8 cellular contexts compared by ENCODE assay signal in the genomic region with DNA sequence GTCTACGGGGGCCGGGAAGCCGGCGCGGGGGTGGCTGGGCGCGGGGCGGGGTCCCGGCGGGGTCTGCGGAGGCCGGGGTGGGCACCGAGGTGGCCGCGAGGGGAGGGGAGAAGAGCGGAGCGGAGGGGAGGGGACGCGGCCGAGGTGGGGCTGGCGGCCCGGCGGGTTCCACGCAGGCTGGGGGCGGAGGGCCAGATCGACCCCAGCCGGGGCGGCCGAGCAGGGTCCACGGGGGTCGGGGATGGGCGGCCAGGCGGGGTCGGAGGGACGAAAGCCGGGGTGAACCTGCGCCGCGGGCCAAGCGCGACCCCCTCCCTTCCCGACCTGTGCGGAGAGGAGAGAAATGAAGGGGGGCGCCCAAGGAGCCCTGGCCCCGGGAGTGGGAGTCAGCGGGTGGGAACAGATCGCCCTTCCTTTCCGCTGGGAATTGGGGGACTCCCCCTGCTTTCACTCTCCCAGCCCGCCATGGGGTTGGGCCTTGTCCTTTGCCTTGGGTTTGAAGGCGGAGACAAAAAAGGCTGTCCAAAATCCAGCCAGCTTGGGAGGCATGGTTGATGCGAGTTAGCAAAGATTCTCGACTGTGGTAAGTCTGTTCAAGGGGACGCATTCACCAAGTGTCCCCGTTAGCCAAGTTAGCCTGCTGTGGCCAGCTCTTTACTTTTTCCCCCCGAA. TPM values are rescaled to one million over a fixed set of nuclear protein-coding genes. Genes with fewer than 3 reads are reported as not detected.
DNase-seq lines count a peak whose midpoint lies in the region; ATAC-seq, FAIRE-seq and TF ChIP-seq lines count a peak whose summit lies in the region.

No MANE protein-coding gene starts in this region.

- SMC1A ChIA-PET in GM12878 (lab: Charles Lee; ENCODE audit: uncharacterized antibody, unreplicated experiment): interaction anchor here (1.1 kb wide), 1 partner anchor 23 kb away, joined by 4 read pairs; no protein-coding TSS in a partner anchor

- CTCF ChIA-PET in PC-3 (lab: Charles Lee) (no interaction called here), GM12878 (lab: Yijun Ruan, JAX) (no interaction called here)

- H3K4me3 Mint-ChIP-seq in progenitor cell of endocrine pancreas (ENCODE audit: low read depth): peak overlapping the region; percentile 83

- no peak for TF ChIP-seq RAD21 in GM12878 (IDR thresholded peaks at IDR 0.05; ENCODE audit: insufficient read depth, low read depth, low read length)

- H2AFZ ChIP-seq in PC-3 (ENCODE audit: low read length) (peak overlapping the region; percentile 96), GM12878 (ENCODE audit: control insufficient read depth, low read depth, low read length) (peak overlapping the region; percentile 75)

- H3K4me1 ChIP-seq in PC-3 (ENCODE audit: insufficient read depth, low read length) (peaks cover 24% of the 10 kb centered on the region), GM12878 (ENCODE audit: control insufficient read depth, insufficient read depth, low read length) (peaks cover 21% of the 10 kb centered on the region)

- FAIRE-seq in GM12878 (lab: Jason Lieb, UNC): peak; percentile 66

- H3K4me1 Mint-ChIP-seq in progenitor cell of endocrine pancreas (ENCODE audit: low read depth): peaks cover 10% of the 10 kb centered on the region

- H3K27me3 Mint-ChIP-seq in progenitor cell of endocrine pancreas: peaks cover 5% of the 10 kb centered on the region

- H3K27ac ChIP-seq in PC-3 (ENCODE audit: low read length) (peak overlapping the region; percentile 64), GM12878 (ENCODE audit: control insufficient read depth, insufficient read depth) (peak overlapping the region; percentile 87)

- no peaks in the 10 kb centered on the region for H3F3A ChIP-seq in PC-3 (ENCODE audit: low read length, unreplicated experiment)

- H3K27me3 ChIP-seq in PC-3 (ENCODE audit: low read length) (no peaks in the 10 kb centered on the region), GM12878 (replicated peaks in 1 of 2; ENCODE audit: control insufficient read depth in 2 of 2, insufficient read depth in 2 of 2, low read length in 1 of 2) (peaks cover 0 to 4% of the 10 kb centered on the region in 2 experiments; a peak in 1 of 4 replicates)

- H3K36me3 Mint-ChIP-seq in progenitor cell of endocrine pancreas (ENCODE audit: insufficient read depth): peaks cover 6% of the 10 kb centered on the region

- TF ChIP-seq POLR2A in GM12878 (IDR thresholded peaks at IDR 0.05; ENCODE audit: low read depth, low read length): peak; percentile 55

- BruUV-seq in PC-3 (replicated peaks; lab: Mats Ljungman, UMichigan) (TSS peak; percentile 32), GM12878 (replicated peaks; lab: Mats Ljungman, UMichigan) (no TSS peak)

- H3K4me2 ChIP-seq in PC-3 (ENCODE audit: low read length) (peak overlapping the region; percentile 94), GM12878 (ENCODE audit: control insufficient read depth, insufficient read depth) (peak overlapping the region; percentile 89)

- H4K20me1 ChIP-seq in PC-3 (ENCODE audit: low read length) (peaks cover 7% of the 10 kb centered on the region), GM12878 (ENCODE audit: control insufficient read depth, insufficient read depth) (no peaks in the 10 kb centered on the region)

- intact Hi-C loops in PC-3 (cut with micrococcal nuclease) (loop anchor here (1.0 to 5.0 kb wide), 3 partner anchors 39 to 109 kb away; partner anchors contain the start of gene POLR3B), GM12878 (cut with micrococcal nuclease; ENCODE audit: unreplicated experiment) (loop anchor here (5.0 kb wide), 1 partner anchor 34 kb away; no protein-coding TSS in a partner anchor)

- H3K9me3 ChIP-seq in PC-3 (ENCODE audit: low read length) (no peaks in the 10 kb centered on the region), GM12878 (replicated peaks; ENCODE audit: control insufficient read depth, insufficient read depth, low read length) (no peaks in the 10 kb centered on the region)

- DNase-seq in NCI-H510A treated with DMSO at 0.1 percent for 48 hours (lab: John Stamatoyannopoulos, UW) (peak; percentile 30), NCI-H510A (lab: John Stamatoyannopoulos, UW) (no peak), PC-3 (peak; percentile 58), GM12878 (ENCODE audit: low read depth, low spot score) (no peak), hepatic stellate cell (ENCODE audit: low spot score) (peak; percentile 85), progenitor cell of endocrine pancreas (ENCODE audit: low spot score, unreplicated experiment) (no peak), NCI-H526 treated with DMSO at 0.1 percent for 48 hours (lab: John Stamatoyannopoulos, UW) (no peak)

- H3K79me2 ChIP-seq in PC-3 (ENCODE audit: low read length) (peaks cover 36% of the 10 kb centered on the region), GM12878 (ENCODE audit: control insufficient read depth, insufficient read depth, low read length) (peaks cover 14% of the 10 kb centered on the region)

- H3K36me3 ChIP-seq in PC-3 (ENCODE audit: low read depth, low read length) (peaks cover 8% of the 10 kb centered on the region; the same call in 1 of the 2 replicates), GM12878 (ENCODE audit: control insufficient read depth in 2 of 2, insufficient read depth in 2 of 2, low read length in 1 of 2) (no peaks in the 10 kb centered on the region)

- in situ Hi-C loops in GM12878 (cut with MboI): no loop called here

- TF ChIP-seq EP300 in GM12878 (IDR thresholded peaks at IDR 0.05; ENCODE audit: borderline replicate concordance in 1 of 2, control insufficient read depth in 1 of 2, low read depth in 2 of 2, low read length in 2 of 2): no peak

- no peak for TF ChIP-seq CTCF in PC-3 (conservative IDR thresholded peaks at IDR 0.05; ENCODE audit: low read depth, low read length)
- no peak for TF ChIP-seq CTCF in GM12878 (IDR thresholded peaks at IDR 0.05 in 2 of 3, conservative IDR thresholded peaks at IDR 0.05 in 1 of 3; ENCODE audit: control insufficient read depth in 2 of 3, extremely low read depth in 1 of 3, insufficient read depth in 1 of 3, low read depth in 3 of 3, low read length in 3 of 3)
- no peak for TF ChIP-seq CTCF in progenitor cell of endocrine pancreas (IDR thresholded peaks at IDR 0.05; ENCODE audit: unreplicated experiment)

- 2% methylated on average over 17 of the region's 55 CpGs for WGBS in GM12878 (ENCODE audit: insufficient coverage, insufficient replicate concordance, low lambda C conversion rate, missing lambda C conversion rate)

- peak; percentile 14 for ATAC-seq in HG02571 (IDR thresholded peaks at IDR 0.05; ENCODE audit: unreplicated experiment)
- ATAC-seq in PC-3: peak; percentile 23
- peak; percentile 49 for ATAC-seq in GM12878

- peak overlapping the region; percentile 85 for H3K9ac ChIP-seq in PC-3 (ENCODE audit: low read length)
- H3K9ac ChIP-seq in GM12878 (ENCODE audit: control insufficient read depth, insufficient read depth, low read length): peak overlapping the region; percentile 74

- no peaks in the 10 kb centered on the region for H3K9me2 ChIP-seq in PC-3 (replicated peaks; ENCODE audit: low read length)

- H3K27ac Mint-ChIP-seq in progenitor cell of endocrine pancreas: peak overlapping the region; percentile 90

- H3K4me3 ChIP-seq in PC-3 (ENCODE audit: low read length): peak overlapping the region; percentile 73
- H3K4me3 ChIP-seq in GM12878: peak overlapping the region; percentile 63; the same call in 1 of the 2 replicates

- POLR2A ChIA-PET in PC-3 (lab: Charles Lee; ENCODE audit: unreplicated experiment): interaction anchor here (0.5 to 1.0 kb wide), 4 partner anchors 35 to 133 kb away, joined by 3 to 20 read pairs (median 7); no protein-coding TSS in a partner anchor
- POLR2A ChIA-PET in GM12878 (lab: Charles Lee): no interaction called here

- H3K9me3 Mint-ChIP-seq in progenitor cell of endocrine pancreas (ENCODE audit: low read depth): no peaks in the 10 kb centered on the region

- RAD21 ChIA-PET in GM12878 (lab: Charles Lee; ENCODE audit: unreplicated experiment): no interaction called here

RNA-seq across cellular contexts. Expression of gene CKAP4, which starts 0.5 kb away (rescaled TPM):
- total RNA-seq in PC-3 (2014; rRNA removed) (76.3 and 99.1 TPM in 2 replicates), GM12878 (2014; rRNA removed) (10.0 TPM in 2 replicates), GM12878 (2014; rRNA removed; fragmentation: Illumina TruSeq; extraction: Trizol) (9.9 and 11.0 TPM in 2 replicates), GM12878 (2021) (23.6 TPM in 2 replicates), progenitor cell of endocrine pancreas (102 and 107 TPM in 2 replicates)
- 6.3 and 7.3 TPM in 2 replicates for total RNA-seq in GM12878 (2013; cell fraction: nucleolus; rRNA removed)
- polyA plus RNA-seq in GM12878 (2011; ENCODE audit: low read depth): 8.6 TPM
- polyA plus RNA-seq in GM12878 (2011; rRNA removed) (0.39 and 0.61 TPM in 2 replicates), GM12878 (2014; fragmentation: Illumina TruSeq; extraction: Trizol) (20.7 and 21.5 TPM in 2 replicates), GM12878 (2014; fragmentation: Nextera tagmentation; extraction: Ambion mirVana) (10 to 100 TPM in 1 of 2 experiments, 1 to 10 TPM in 1; 5.9 to 11.1 TPM), GM12878 (2014; rRNA removed) (18.0 and 19.9 TPM in 2 replicates), GM12878 (2016; fragmentation: Nextera tagmentation; extraction: Ambion mirVana) (10 to 100 TPM in 1 of 2 experiments, 1 to 10 TPM in 1; 5.6 to 13.4 TPM)
- polyA plus RNA-seq in GM12878 (2011; cell fraction: cytosol; rRNA removed): 0.35 and 0.36 TPM in 2 replicates
- polyA plus RNA-seq in GM12878 (2011; cell fraction: nucleus; rRNA removed): 0.36 and 0.39 TPM in 2 replicates
- polyA plus RNA-seq in GM12878 (2012): 12.7 and 14.4 TPM in 2 replicates
- polyA minus RNA-seq in GM12878 (2011; rRNA and poly(A)+ RNA removed): 0.29 and 0.62 TPM in 2 replicates
- polyA minus RNA-seq in GM12878 (2011; cell fraction: cytosol; rRNA and poly(A)+ RNA removed): 0.42 and 1.1 TPM in 2 replicates
- 0.12 and 0.29 TPM in 2 replicates for polyA minus RNA-seq in GM12878 (2011; cell fraction: nucleus; rRNA and poly(A)+ RNA removed)

RNA-seq across cellular contexts. Expression of gene TCP11L2, which starts 54.2 kb away (rescaled TPM):
- total RNA-seq in PC-3 (2014; rRNA removed) (10.1 and 12.1 TPM in 2 replicates), GM12878 (2014; rRNA removed) (1.1 and 1.4 TPM in 2 replicates), GM12878 (2014; rRNA removed; fragmentation: Illumina TruSeq; extraction: Trizol) (1.6 and 1.8 TPM in 2 replicates), GM12878 (2021) (1.4 and 1.9 TPM in 2 replicates), progenitor cell of endocrine pancreas (14.8 and 16.1 TPM in 2 replicates)
- 24.2 and 28.7 TPM in 2 replicates for total RNA-seq in GM12878 (2013; cell fraction: nucleolus; rRNA removed)
- polyA plus RNA-seq in GM12878 (2011; ENCODE audit: low read depth): 1.2 TPM
- polyA plus RNA-seq in GM12878 (2011; rRNA removed) (5.0 and 6.9 TPM in 2 replicates), GM12878 (2014; fragmentation: Illumina TruSeq; extraction: Trizol) (0.48 and 0.66 TPM in 2 replicates), GM12878 (2014; fragmentation: Nextera tagmentation; extraction: Ambion mirVana) (under 1 TPM; 0.18 to 0.29 TPM), GM12878 (2014; rRNA removed) (0.79 and 1.2 TPM in 2 replicates), GM12878 (2016; fragmentation: Nextera tagmentation; extraction: Ambion mirVana) (under 1 TPM; 0.20 to 0.28 TPM)
- 2.4 and 3.2 TPM in 2 replicates for polyA plus RNA-seq in GM12878 (2011; cell fraction: cytosol; rRNA removed)
- 4.1 and 5.0 TPM in 2 replicates for polyA plus RNA-seq in GM12878 (2011; cell fraction: nucleus; rRNA removed)
- polyA plus RNA-seq in GM12878 (2012): 1.4 and 1.7 TPM in 2 replicates
- polyA minus RNA-seq in GM12878 (2011; rRNA and poly(A)+ RNA removed): 12.8 and 16.0 TPM in 2 replicates
- polyA minus RNA-seq in GM12878 (2011; cell fraction: cytosol; rRNA and poly(A)+ RNA removed): 2.9 and 3.5 TPM in 2 replicates
- 12.4 and 14.3 TPM in 2 replicates for polyA minus RNA-seq in GM12878 (2011; cell fraction: nucleus; rRNA and poly(A)+ RNA removed)

Comparison
In these comparisons a context has a peak if more than half of its experiments do, and no peak if none do; other contexts are left out.
1. DNase-seq: peak in NCI-H510A treated with DMSO at 0.1 percent for 48 hours (single experiment), PC-3 (single experiment) and hepatic stellate cell (single experiment); none in NCI-H510A (single experiment), GM12878 (single experiment), progenitor cell of endocrine pancreas (single experiment) and NCI-H526 treated with DMSO at 0.1 percent for 48 hours (single experiment).
2. Peak in every context shown above with its lines, with median percentiles within 50 percentile points of each other: ATAC-seq.